Comparison of ENCODE assay signal across 26 cellular contexts in genomic region chr17:18155179-18155578, GRCh38.
"Had no signal": no experiment of that assay in that cellular context is flagged by ENCODE, and none has a peak within 500 bp of the region (broad histone marks: within the 10 kb centered on the region; RNA-seq: fewer than 3 reads in every experiment).

No MANE protein-coding gene starts in this region.

- ATAC-seq: left colon; mucosa of descending colon; naive thymus-derived CD4-positive, alpha-beta T cell; right cardiac atrium; sciatic nerve; stimulated activated effector memory CD8-positive, alpha-beta T cell treated with anti-CD3 and anti-CD28 coated beads, Interleukin-12 subunit alpha, Interleukin-12 subunit beta, amount 100 ng/mL, for 72 hours had no signal

- H3K27ac ChIP-seq: suprapubic skin, thoracic aorta had no signal

- H3K9me3 ChIP-seq: left ventricle myocardium inferior, mucosa of descending colon, ovary, prostate gland, suprapubic skin, thoracic aorta, tibial artery, uterus had no signal

- DNase-seq: hypothalamus; immature natural killer cell; kidney; left colon; left ventricle myocardium inferior; midbrain; mucosa of descending colon; naive thymus-derived CD4-positive, alpha-beta T cell; retina; stimulated activated CD4-positive, alpha-beta T cell treated with anti-CD3 and anti-CD28 coated beads, Interleukin-4, amount 100 ng/mL, for 24 hours; stimulated activated naive CD4-positive, alpha-beta T cell; tibial artery; trophoblast cell; uterus had no signal

- H3K27me3 ChIP-seq: ovary, suprapubic skin, tibial artery, uterus had no signal

- H3K4me3 Mint-ChIP-seq: neural crest cell; stimulated activated effector memory CD8-positive, alpha-beta T cell treated with anti-CD3 and anti-CD28 coated beads, Interleukin-12 subunit alpha, Interleukin-12 subunit beta, amount 100 ng/mL, for 72 hours; stimulated activated naive CD8-positive, alpha-beta T cell treated with anti-CD3 and anti-CD28 coated beads, Interleukin-15, Interleukin-2, amounts not matched to agents 100 ng/mL and 50 ng/mL, for 24 hours had no signal

- H3K27me3 Mint-ChIP-seq: stimulated activated naive CD8-positive, alpha-beta T cell treated with anti-CD3 and anti-CD28 coated beads, Interleukin-15, Interleukin-2, amounts not matched to agents 100 ng/mL and 50 ng/mL, for 24 hours had no signal

- H3K4me3 ChIP-seq: left ventricle myocardium inferior, lung, mucosa of descending colon, ovary, prostate gland, skin epidermis, suprapubic skin, thoracic aorta, tibial artery, uterus had no signal

- H3K36me3 ChIP-seq: left ventricle myocardium inferior, ovary, prostate gland, suprapubic skin, thoracic aorta, tibial artery, uterus had no signal

- H3K36me3 Mint-ChIP-seq: immature natural killer cell; naive thymus-derived CD4-positive, alpha-beta T cell had no signal

- H3K9me3 Mint-ChIP-seq: immature natural killer cell; naive thymus-derived CD4-positive, alpha-beta T cell; nephron; neural crest cell; stimulated activated effector memory CD8-positive, alpha-beta T cell treated with anti-CD3 and anti-CD28 coated beads, Interleukin-12 subunit alpha, Interleukin-12 subunit beta, amount 100 ng/mL, for 72 hours; stimulated activated naive CD8-positive, alpha-beta T cell treated with anti-CD3 and anti-CD28 coated beads, Interleukin-15, Interleukin-2, amounts not matched to agents 100 ng/mL and 50 ng/mL, for 24 hours had no signal

- H3K4me1 ChIP-seq: prostate gland had no signal

- H3K27ac Mint-ChIP-seq: stimulated activated naive CD8-positive, alpha-beta T cell treated with anti-CD3 and anti-CD28 coated beads, Interleukin-15, Interleukin-2, amounts not matched to agents 100 ng/mL and 50 ng/mL, for 24 hours had no signal
